Comparison of ENCODE assay signal across 18 cellular contexts in the genomic region with DNA sequence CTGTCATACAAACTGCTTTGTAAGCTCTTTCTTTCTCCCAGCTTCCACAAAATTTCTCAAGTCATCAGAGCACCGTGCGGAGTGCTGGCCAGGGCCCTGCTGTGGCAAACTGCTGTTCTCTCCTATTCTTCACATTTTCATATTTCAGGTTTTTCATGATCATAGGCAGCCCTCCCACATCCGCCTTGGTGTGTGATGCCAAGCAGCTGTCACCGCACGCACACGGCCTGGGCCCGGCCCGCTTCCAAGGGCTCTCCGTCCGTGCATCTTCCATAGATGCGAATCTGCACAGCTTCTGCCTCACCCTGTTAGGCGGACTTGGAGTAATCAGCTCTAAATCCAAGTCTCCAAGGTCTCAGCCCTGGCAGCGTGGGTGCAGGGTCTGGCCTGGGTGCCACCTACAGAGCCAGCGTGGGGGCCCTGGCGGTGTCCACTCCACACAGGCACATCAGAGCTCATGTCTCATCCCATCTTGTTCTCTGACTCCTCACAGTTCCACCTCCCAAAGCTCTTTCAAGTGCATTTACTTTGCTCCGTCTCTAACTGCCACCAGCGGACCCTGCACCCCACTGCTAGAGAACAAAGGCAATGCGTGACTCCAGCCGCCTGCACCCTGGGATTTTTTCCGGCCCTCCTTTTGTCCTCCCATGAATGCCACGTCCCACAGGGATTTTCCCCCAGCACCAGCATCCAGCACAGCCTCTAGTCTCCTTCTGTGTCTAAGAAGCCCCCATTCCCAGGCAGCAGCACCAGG. TPM values are rescaled to one million over a fixed set of nuclear protein-coding genes. Genes with fewer than 3 reads are reported as not detected.
DNase-seq lines count a peak whose midpoint lies in the region; ATAC-seq, FAIRE-seq and TF ChIP-seq lines count a peak whose summit lies in the region.
"Had no signal": no experiment of that assay in that cellular context is flagged by ENCODE, and none has a peak within 500 bp of the region (broad histone marks: within the 10 kb centered on the region; RNA-seq: fewer than 3 reads in every experiment).

No MANE protein-coding gene starts in this region.

- BruUV-seq in mammary epithelial cell (replicated peaks; lab: Mats Ljungman, UMichigan): no TSS peak
- no TSS peak for BruUV-seq in MCF 10A (replicated peaks; lab: Mats Ljungman, UMichigan)
- no TSS peak for BruUV-seq in HepG2 (replicated peaks; lab: Mats Ljungman, UMichigan)

- TF ChIP-seq RAD21 in HepG2 (CRISPR knock-in tag; IDR thresholded peaks at IDR 0.05): no peak

- FAIRE-seq in HepG2 (lab: Jason Lieb, UNC): no peak
- FAIRE-seq: A204.1, bronchial epithelial cell had no signal

- H3K79me2 ChIP-seq in mammary epithelial cell (ENCODE audit: insufficient read depth, low read length): peaks cover 96% of the 10 kb centered on the region
- H3K79me2 ChIP-seq in HepG2 (ENCODE audit: insufficient read depth, low read length): peaks cover 67% of the 10 kb centered on the region

- TF ChIP-seq EP300 in HepG2 (IDR thresholded peaks at IDR 0.05; ENCODE audit: low read depth in 2 of 2, low read length in 2 of 2) (no peak), HepG2 (CRISPR knock-in tag; IDR thresholded peaks at IDR 0.05; ENCODE audit: borderline replicate concordance) (no peak)

- H3K36me3 ChIP-seq in mammary epithelial cell (ENCODE audit: insufficient read depth, low read length) (peaks cover 1% of the 10 kb centered on the region), HepG2 (replicated peaks in 1 of 2; ENCODE audit: control insufficient read depth in 1 of 2, insufficient read depth in 2 of 2, low read length in 2 of 2) (no peaks in the 10 kb centered on the region; a peak in 1 of 5 replicates)
- H3K36me3 ChIP-seq: left lung had no signal

- H3K4me1 ChIP-seq in mammary epithelial cell (ENCODE audit: insufficient read depth, low read length): peaks cover 47% of the 10 kb centered on the region
- peaks cover 50% of the 10 kb centered on the region for H3K4me1 ChIP-seq in HepG2 (ENCODE audit: insufficient read depth, low read length)
- H3K4me1 ChIP-seq: parathyroid adenoma had no signal

- POLR2A ChIA-PET in MCF 10A (lab: Yijun Ruan, JAX) (no interaction called here), HepG2 (lab: Yijun Ruan, JAX) (no interaction called here)

- H3K4me3 ChIP-seq in mammary epithelial cell (replicated peaks in 1 of 3; ENCODE audit: insufficient read depth in 1 of 3, low read depth in 2 of 3, low read length in 3 of 3) (no peak overlapping the region), HepG2 (replicated peaks in 1 of 3; ENCODE audit: insufficient read depth in 1 of 3, low read depth in 2 of 3, low read length in 3 of 3) (peak overlapping the region in 1 of 3 experiments; percentile 8; a peak in 1 of 6 replicates)
- H3K4me3 ChIP-seq: left lung had no signal

- in situ Hi-C loops in mammary epithelial cell (cut with MboI; ENCODE audit: low sequenced_read_pairs in 2 of 2) (no loop called here), HepG2 (cut with HindIII; ENCODE audit: extremely low pct_ligation_motif_present, low pct_unique_long_range_greater_than_20kb) (no loop called here)

- H3K9me3 Mint-ChIP-seq in MCF 10A (ENCODE audit: unreplicated experiment) (no peaks in the 10 kb centered on the region), type B pancreatic cell (no peaks in the 10 kb centered on the region)
- H3K9me3 Mint-ChIP-seq: stimulated activated naive CD8-positive, alpha-beta T cell treated with anti-CD3 and anti-CD28 coated beads, Interleukin-15, amount 100 ng/mL, for 72 hours had no signal

- H3K36me3 Mint-ChIP-seq in MCF 10A (ENCODE audit: insufficient read depth, unreplicated experiment): peaks cover 23% of the 10 kb centered on the region
- H3K36me3 Mint-ChIP-seq in type B pancreatic cell: peaks cover 3% of the 10 kb centered on the region

- 47% methylated on average over 21 of the region's 21 CpGs for WGBS in mammary epithelial cell (ENCODE audit: low coverage, missing lambda C conversion rate)
- WGBS in HepG2 (ENCODE audit: low lambda C conversion rate): 71% methylated on average over 21 of the region's 21 CpGs

- TF ChIP-seq POLR2A in HepG2 (IDR thresholded peaks at IDR 0.05; ENCODE audit: insufficient read depth in 1 of 2, low read depth in 2 of 2, low read length in 2 of 2): no peak

- CTCF ChIA-PET in mammary epithelial cell (lab: Charles Lee; ENCODE audit: low non-redundant PET) (no interaction called here), MCF 10A (lab: Yijun Ruan, JAX) (interaction anchor here (0.6 kb wide), 1 partner anchor 142 kb away, joined by 5 read pairs; no protein-coding TSS in a partner anchor), HepG2 (lab: Yijun Ruan, JAX; ENCODE audit: low intra/inter-chr PET ratio, low total read pairs) (no interaction called here)

- peaks cover 15% of the 10 kb centered on the region for H3K4me1 Mint-ChIP-seq in MCF 10A (ENCODE audit: insufficient read depth, unreplicated experiment)
- H3K4me1 Mint-ChIP-seq in type B pancreatic cell (ENCODE audit: unreplicated experiment): peaks cover 34% of the 10 kb centered on the region

- no peaks in the 10 kb centered on the region for H3K9me3 ChIP-seq in mammary epithelial cell (replicated peaks; ENCODE audit: insufficient read depth, low read length)
- H3K9me3 ChIP-seq in HepG2 (ENCODE audit: low read length): no peaks in the 10 kb centered on the region
- H3K9me3 ChIP-seq: left lung had no signal

- no peak overlapping the region for H2AFZ ChIP-seq in mammary epithelial cell (ENCODE audit: low read depth, low read length)
- H2AFZ ChIP-seq in HepG2 (ENCODE audit: low read length): no peak overlapping the region
- H2AFZ ChIP-seq: parathyroid adenoma had no signal

- H3K9ac ChIP-seq in mammary epithelial cell (ENCODE audit: insufficient read depth, low read length) (peak overlapping the region; percentile 25), HepG2 (ENCODE audit: insufficient read depth, low read depth, low read length) (peak overlapping the region; percentile 17; the same call in 1 of the 2 replicates)
- H3K9ac ChIP-seq: parathyroid adenoma had no signal

- no peak for DNase-seq in mammary epithelial cell
- no peak for DNase-seq in MCF 10A (ENCODE audit: unreplicated experiment)
- peak; percentile 29 for DNase-seq in astrocyte of the hippocampus (ENCODE audit: low read depth, low spot score)
- peak; percentile 28 for DNase-seq in HepG2 (ENCODE audit: low spot score)
- no peak for DNase-seq in type B pancreatic cell (ENCODE audit: extremely low spot score, unreplicated experiment)
- DNase-seq in KG1 (lab: John Stamatoyannopoulos, UW): no peak
- DNase-seq: activated CD4-positive, CD25-positive, alpha-beta regulatory T cell treated with anti-CD3 and anti-CD28 coated beads, Interleukin-2, amount 50 U/mL, for 72 hours; activated T-cell treated with anti-CD3 and anti-CD28 coated beads, Interleukin-2, amount 50 U/mL, for 48 hours; DMS53; left lung; NCI-H510A treated with DMSO at 0.1 percent for 48 hours; stimulated activated CD4-positive, alpha-beta T cell treated with anti-CD3 and anti-CD28 coated beads, Interleukin-4, amount 100 ng/mL, for 4 hours; stimulated activated naive CD8-positive, alpha-beta T cell treated with anti-CD3 and anti-CD28 coated beads, Interleukin-15, amount 100 ng/mL, for 72 hours had no signal

- dilution Hi-C loops in mammary epithelial cell (cut with HindIII; ENCODE audit: low sequenced_read_pairs): no loop called here

- ATAC-seq in HepG2: peak; percentile 53
- ATAC-seq in HG02981 (IDR thresholded peaks at IDR 0.05; ENCODE audit: unreplicated experiment): no peak
- no peak for ATAC-seq in GM19023 (IDR thresholded peaks at IDR 0.05; ENCODE audit: unreplicated experiment)
- ATAC-seq: left lung; stimulated activated naive CD8-positive, alpha-beta T cell treated with anti-CD3 and anti-CD28 coated beads, Interleukin-15, amount 100 ng/mL, for 72 hours had no signal

- no peaks in the 10 kb centered on the region for H3K27me3 ChIP-seq in mammary epithelial cell (ENCODE audit: insufficient read depth, low read length)
- H3K27me3 ChIP-seq in HepG2 (ENCODE audit: control insufficient read depth in 1 of 2, insufficient read depth in 2 of 2, low read length in 2 of 2): no peaks in the 10 kb centered on the region
- H3K27me3 ChIP-seq: left lung had no signal

- H4K20me1 ChIP-seq in mammary epithelial cell (ENCODE audit: insufficient read depth, low read length) (no peaks in the 10 kb centered on the region), HepG2 (ENCODE audit: insufficient read depth, low read length) (peaks cover 24% of the 10 kb centered on the region; the same call in 1 of the 2 replicates)

- TF ChIP-seq CTCF in mammary epithelial cell (conservative IDR thresholded peaks at IDR 0.05 in 1 of 2, IDR thresholded peaks at IDR 0.05 in 1 of 2; ENCODE audit: extremely low read depth in 1 of 2, insufficient read depth in 1 of 2, low read depth in 1 of 2, low read length in 2 of 2) (no peak), MCF 10A (IDR thresholded peaks at IDR 0.05; ENCODE audit: unreplicated experiment) (no peak), HepG2 (CRISPR knock-in tag; IDR thresholded peaks at IDR 0.05) (no peak), type B pancreatic cell (conservative IDR thresholded peaks at IDR 0.05) (no peak)

- H3K27ac Mint-ChIP-seq in MCF 10A (ENCODE audit: low read depth, unreplicated experiment) (no peak overlapping the region), type B pancreatic cell (peak overlapping the region; percentile 41)
- H3K27ac Mint-ChIP-seq: stimulated activated naive CD8-positive, alpha-beta T cell treated with anti-CD3 and anti-CD28 coated beads, Interleukin-15, amount 100 ng/mL, for 72 hours had no signal

- H3K27ac ChIP-seq in mammary epithelial cell (ENCODE audit: insufficient read depth, low read depth, low read length) (no peak overlapping the region), HepG2 (ENCODE audit: extremely low read length, insufficient read depth, low read length) (peak overlapping the region; percentile 55)
- H3K27ac ChIP-seq: left lung, parathyroid adenoma had no signal

- H3K4me2 ChIP-seq in mammary epithelial cell (ENCODE audit: insufficient read depth, low read depth, low read length) (peak overlapping the region; percentile 47), HepG2 (ENCODE audit: low read depth, low read length) (peak overlapping the region; percentile 45)

- H3K27me3 Mint-ChIP-seq in MCF 10A (ENCODE audit: insufficient read depth, unreplicated experiment) (no peaks in the 10 kb centered on the region), type B pancreatic cell (no peaks in the 10 kb centered on the region)

- intact Hi-C loops in mammary epithelial cell (cut with micrococcal nuclease): loop anchor here (10.0 kb wide), 2 partner anchors 82 to 512 kb away; a partner anchor contains a TSS
- intact Hi-C loops in MCF 10A (cut with micrococcal nuclease): no loop called here
- intact Hi-C loops in HepG2 (cut with micrococcal nuclease; ENCODE audit: unreplicated experiment): no loop called here

- H3K4me3 Mint-ChIP-seq in MCF 10A (ENCODE audit: unreplicated experiment): no peak overlapping the region
- no peak overlapping the region for H3K4me3 Mint-ChIP-seq in type B pancreatic cell
- H3K4me3 Mint-ChIP-seq: stimulated activated naive CD8-positive, alpha-beta T cell treated with anti-CD3 and anti-CD28 coated beads, Interleukin-15, amount 100 ng/mL, for 72 hours had no signal

RNA-seq across cellular contexts. Expression of a gene that starts 27.2 kb away (rescaled TPM):
- total RNA-seq in mammary epithelial cell: 100 to 1,000 TPM; 128 to 158 TPM
- 73.3 TPM for polyA plus RNA-seq in mammary epithelial cell
- 292 TPM for polyA minus RNA-seq in mammary epithelial cell
- total RNA-seq in MCF 10A (2022): 85.7 and 99.1 TPM in 2 replicates
- total RNA-seq in HepG2 (2016; rRNA removed; fragmentation: Illumina TruSeq; extraction: Trizol): 58.3 and 68.2 TPM in 2 replicates
- total RNA-seq in HepG2 (2016; cell fraction: cytosol; rRNA removed; fragmentation: Illumina TruSeq; extraction: Trizol; ENCODE audit: low read depth): 8.0 and 12.6 TPM in 2 replicates
- 52.9 and 61.7 TPM in 2 replicates for total RNA-seq in HepG2 (2016; cell fraction: insoluble cytoplasmic fraction; rRNA removed; fragmentation: Illumina TruSeq; extraction: Trizol)
- total RNA-seq in HepG2 (2016; cell fraction: membrane; rRNA removed; fragmentation: Illumina TruSeq; extraction: Trizol): 15.5 and 18.4 TPM in 2 replicates
- total RNA-seq in HepG2 (2016; cell fraction: nucleus; rRNA removed; fragmentation: Illumina TruSeq; extraction: Trizol): 43.3 and 49.9 TPM in 2 replicates
- polyA plus RNA-seq in HepG2 (2011; rRNA removed): 38.1 and 39.0 TPM in 2 replicates
- polyA plus RNA-seq in HepG2 (2011; cell fraction: cytosol; rRNA removed): 40.5 and 41.5 TPM in 2 replicates
- 56.2 and 59.8 TPM in 2 replicates for polyA plus RNA-seq in HepG2 (2011; cell fraction: nucleus; rRNA removed)
- polyA plus RNA-seq in HepG2 (2012): 28.3 and 34.4 TPM in 2 replicates
- 2.5 and 2.6 TPM in 2 replicates for polyA plus RNA-seq in HepG2 (2016; cell fraction: cytosol; fragmentation: Illumina TruSeq; extraction: Trizol; ENCODE audit: low read depth)
- polyA plus RNA-seq in HepG2 (2016; cell fraction: insoluble cytoplasmic fraction; fragmentation: Illumina TruSeq; extraction: Trizol; ENCODE audit: low read depth): 37.6 and 42.3 TPM in 2 replicates
- polyA plus RNA-seq in HepG2 (2016; cell fraction: membrane; fragmentation: Illumina TruSeq; extraction: Trizol; ENCODE audit: low read depth): 5.2 and 7.3 TPM in 2 replicates
- polyA plus RNA-seq in HepG2 (2016; cell fraction: nucleus; fragmentation: Illumina TruSeq; extraction: Trizol; ENCODE audit: insufficient read depth, low read depth): 39.0 and 40.2 TPM in 2 replicates
- 99.8 and 114 TPM in 2 replicates for polyA minus RNA-seq in HepG2 (2011; rRNA and poly(A)+ RNA removed; ENCODE audit: low replicate concordance)
- 21.1 and 22.3 TPM in 2 replicates for polyA minus RNA-seq in HepG2 (2011; cell fraction: cytosol; rRNA and poly(A)+ RNA removed)
- polyA minus RNA-seq in HepG2 (2011; cell fraction: nucleus; rRNA and poly(A)+ RNA removed): 40.7 and 43.8 TPM in 2 replicates
- 108 and 118 TPM in 2 replicates for total RNA-seq in type B pancreatic cell (ENCODE audit: low replicate concordance)

Comparison
In these comparisons a context has a peak if more than half of its experiments do, and no peak if none do; other contexts are left out.
1. DNase-seq: peak in astrocyte of the hippocampus (single experiment) and HepG2 (single experiment); none in mammary epithelial cell (single experiment), MCF 10A (single experiment), type B pancreatic cell (single experiment) and KG1 (single experiment).